24 cellular contexts compared by ENCODE assay signal in genomic region chr5:42784132-42784531, GRCh38. TPM values are rescaled to one million over a fixed set of nuclear protein-coding genes. Genes with fewer than 3 reads are reported as not detected.
"Had no signal": no experiment of that assay in that cellular context is flagged by ENCODE, and none has a peak within 500 bp of the region (broad histone marks: within the 10 kb centered on the region; RNA-seq: fewer than 3 reads in every experiment).

No MANE protein-coding gene starts in this region.

- DNase-seq: activated CD4-positive, alpha-beta memory T cell treated with anti-CD3 and anti-CD28 coated beads, Interleukin-2, amount 10 ng/mL, durations not matched to agents 7 days and 5 days; activated CD4-positive, alpha-beta T cell treated with anti-CD3 and anti-CD28 coated beads for 36 hours; activated CD4-positive, alpha-beta T cell treated with anti-CD3 and anti-CD28 coated beads, Interleukin-2, amount 50 U/mL, for 1 hour; activated gamma-delta T cell; activated naive CD4-positive, alpha-beta T cell treated with anti-CD3 and anti-CD28 coated beads for 36 hours; activated T-cell treated with anti-CD3 and anti-CD28 coated beads for 4 hours; activated T-cell treated with anti-CD3 and anti-CD28 coated beads, Interleukin-2, amount 50 U/mL, for 48 hours; caudate nucleus; KG1; MG63; NCI-H1105; NCI-H1436; NCI-H187; NCI-H2081; NCI-H526; NCI-H82; SIG-M5; T-helper 2 cell; WERI-Rb-1 had no signal

- H3K27me3 Mint-ChIP-seq: activated CD4-positive, alpha-beta T cell treated with anti-CD3 and anti-CD28 coated beads for 36 hours; activated naive CD8-positive, alpha-beta T cell had no signal

- H3K27me3 ChIP-seq: MG63 had no signal

- H3K27ac Mint-ChIP-seq: activated CD4-positive, alpha-beta memory T cell treated with anti-CD3 and anti-CD28 coated beads, Interleukin-2, amount 10 ng/mL, durations not matched to agents 7 days and 5 days; activated CD4-positive, alpha-beta T cell treated with anti-CD3 and anti-CD28 coated beads for 36 hours; activated naive CD4-positive, alpha-beta T cell treated with anti-CD3 and anti-CD28 coated beads for 36 hours; activated naive CD8-positive, alpha-beta T cell; activated T-helper 17 cell treated with anti-CD3 and anti-CD28 coated beads, Interleukin-2, amount 50 U/mL, for 72 hours had no signal

- H3K36me3 ChIP-seq: WERI-Rb-1 had no signal

- H3K4me3 Mint-ChIP-seq: activated CD4-positive, alpha-beta memory T cell treated with anti-CD3 and anti-CD28 coated beads, Interleukin-2, amount 10 ng/mL, durations not matched to agents 7 days and 5 days; activated CD4-positive, alpha-beta T cell treated with anti-CD3 and anti-CD28 coated beads for 36 hours; activated naive CD4-positive, alpha-beta T cell treated with anti-CD3 and anti-CD28 coated beads for 36 hours; activated naive CD8-positive, alpha-beta T cell; activated T-helper 17 cell treated with anti-CD3 and anti-CD28 coated beads, Interleukin-2, amount 50 U/mL, for 72 hours had no signal

- ATAC-seq: activated CD4-positive, alpha-beta T cell treated with anti-CD3 and anti-CD28 coated beads for 36 hours; activated T-helper 17 cell treated with anti-CD3 and anti-CD28 coated beads, Interleukin-2, amount 50 U/mL, for 72 hours had no signal

- H3K4me3 ChIP-seq: MG63 had no signal

- H3K27ac ChIP-seq: WERI-Rb-1 had no signal

- H3K4me1 Mint-ChIP-seq: activated CD4-positive, alpha-beta memory T cell treated with anti-CD3 and anti-CD28 coated beads, Interleukin-2, amount 10 ng/mL, durations not matched to agents 7 days and 5 days; activated CD4-positive, alpha-beta T cell treated with anti-CD3 and anti-CD28 coated beads for 36 hours; activated T-helper 17 cell treated with anti-CD3 and anti-CD28 coated beads, Interleukin-2, amount 50 U/mL, for 72 hours had no signal

RNA-seq across cellular contexts. Expression of gene CCDC152, which starts 27.5 kb away (rescaled TPM):
- total RNA-seq: NCI-H460, OCI-LY7 had no signal

RNA-seq across cellular contexts. Expression of gene SELENOP, which starts 27.6 kb away (rescaled TPM):
- total RNA-seq: activated CD4-positive, alpha-beta T cell treated with anti-CD3 and anti-CD28 coated beads for 36 hours; activated CD8-positive, alpha-beta memory T cell treated with anti-CD3 and anti-CD28 coated beads for 36 hours; activated naive CD4-positive, alpha-beta T cell treated with anti-CD3 and anti-CD28 coated beads for 36 hours; activated T-helper 17 cell treated with anti-CD3 and anti-CD28 coated beads, Interleukin-2, amount 50 U/mL, for 72 hours; OCI-LY7 had no signal
